Comparison of ENCODE assay signal across 14 cellular contexts in genomic region chr16:87834668-87835473, GRCh38. TPM values are rescaled to one million over a fixed set of nuclear protein-coding genes. Genes with fewer than 3 reads are reported as not detected.
DNase-seq lines count a peak whose midpoint lies in the region; FAIRE-seq and TF ChIP-seq lines count a peak whose summit lies in the region.
"Had no signal": no experiment of that assay in that cellular context is flagged by ENCODE, and none has a peak within 500 bp of the region (broad histone marks: within the 10 kb centered on the region; RNA-seq: fewer than 3 reads in every experiment).

No MANE protein-coding gene starts in this region.

- TF ChIP-seq CTCF in A673 (conservative IDR thresholded peaks at IDR 0.05; ENCODE audit: low read depth, low read length) (no peak), right atrium auricular region (IDR thresholded peaks at IDR 0.05) (no peak), neural progenitor cell (IDR thresholded peaks at IDR 0.05) (no peak), colonic mucosa (IDR thresholded peaks at IDR 0.05) (no peak), Calu3 (IDR thresholded peaks at IDR 0.05; ENCODE audit: unreplicated experiment) (no peak)

- H3K4me2 ChIP-seq in neural progenitor cell = no peak overlapping the region

- H3F3A ChIP-seq in neural progenitor cell (ENCODE audit: low read depth) = no peaks in the 10 kb centered on the region

- H3K4me3 Mint-ChIP-seq in neural progenitor cell (no peak overlapping the region), Calu3 (ENCODE audit: low read depth, unreplicated experiment) (no peak overlapping the region)
- H3K4me3 Mint-ChIP-seq: CD4-positive, alpha-beta memory T cell; IgD-negative memory B cell; natural killer cell treated with Interleukin-12 subunit alpha and Interleukin-12 subunit beta and Interleukin-15 and Interleukin-18, amount 100 ng/mL, for 72 hours had no signal

- H3K4me1 ChIP-seq in A673 (ENCODE audit: insufficient read depth, low read length, poor library complexity, severe bottlenecking) (peaks cover 68% of the 10 kb centered on the region), right atrium auricular region (peaks cover 0 to 20% of the 10 kb centered on the region in 2 donors), neural progenitor cell (peaks cover 10% of the 10 kb centered on the region), colonic mucosa (no peaks in the 10 kb centered on the region)

- H4K20me1 ChIP-seq in neural progenitor cell (ENCODE audit: low read depth) = peaks cover 3% of the 10 kb centered on the region

- CTCF ChIA-PET in A673 (lab: Charles Lee) (interaction anchor here (0.7 kb wide), 1 partner anchor 17 kb away, joined by 3 read pairs; no protein-coding TSS in a partner anchor), Calu3 (lab: Charles Lee) (interaction anchor here (2.0 kb wide), 1 partner anchor 28 kb away, joined by 5 read pairs; no protein-coding TSS in a partner anchor)

- H3K9me3 Mint-ChIP-seq in neural progenitor cell (no peaks in the 10 kb centered on the region), Calu3 (ENCODE audit: low read depth, unreplicated experiment) (no peaks in the 10 kb centered on the region)
- H3K9me3 Mint-ChIP-seq: CD4-positive, alpha-beta memory T cell; IgD-negative memory B cell; natural killer cell treated with Interleukin-12 subunit alpha and Interleukin-12 subunit beta and Interleukin-15 and Interleukin-18, amount 100 ng/mL, for 72 hours had no signal

- H3K9ac ChIP-seq in neural progenitor cell = no peak overlapping the region
- no peak overlapping the region for H3K9ac ChIP-seq in colonic mucosa (ENCODE audit: low read depth in 2 of 2, low read length in 2 of 2)

- BruUV-seq in A673 (replicated peaks; lab: Mats Ljungman, UMichigan) (no TSS peak), Calu3 (replicated peaks; lab: Mats Ljungman, UMichigan) (no TSS peak)

- H3K79me2 ChIP-seq in neural progenitor cell (ENCODE audit: low read depth) = no peaks in the 10 kb centered on the region

- H3K27ac Mint-ChIP-seq in neural progenitor cell (no peak overlapping the region), Calu3 (ENCODE audit: unreplicated experiment) (no peak overlapping the region)
- H3K27ac Mint-ChIP-seq: natural killer cell treated with Interleukin-12 subunit alpha and Interleukin-12 subunit beta and Interleukin-15 and Interleukin-18, amount 100 ng/mL, for 72 hours had no signal

- H3K36me3 ChIP-seq in A673 (ENCODE audit: insufficient read depth, low read length, poor library complexity, severe bottlenecking) = peaks cover 94% of the 10 kb centered on the region
- H3K36me3 ChIP-seq in right atrium auricular region = peaks cover 28% of the 10 kb centered on the region
- H3K36me3 ChIP-seq in neural progenitor cell = no peaks in the 10 kb centered on the region
- no peaks in the 10 kb centered on the region for H3K36me3 ChIP-seq in colonic mucosa
- H3K36me3 ChIP-seq: thoracic aorta had no signal

- H3K27ac ChIP-seq in A673 (ENCODE audit: low read depth, low read length, poor library complexity, severe bottlenecking) (peak overlapping the region; percentile 27), right atrium auricular region (peak overlapping the region; percentile 73 to 76), neural progenitor cell (no peak overlapping the region), colonic mucosa (no peak overlapping the region)
- H3K27ac ChIP-seq: thoracic aorta had no signal

- no peak overlapping the region for H2AFZ ChIP-seq in neural progenitor cell (replicated peaks)

- peaks cover 3% of the 10 kb centered on the region for H3K36me3 Mint-ChIP-seq in neural progenitor cell
- H3K36me3 Mint-ChIP-seq in Calu3 (ENCODE audit: insufficient read depth, unreplicated experiment) = peaks cover 100% of the 10 kb centered on the region
- H3K36me3 Mint-ChIP-seq: natural killer cell treated with Interleukin-12 subunit alpha and Interleukin-12 subunit beta and Interleukin-15 and Interleukin-18, amount 100 ng/mL, for 72 hours had no signal

- intact Hi-C loops in A673 (cut with micrococcal nuclease; ENCODE audit: unreplicated experiment) (loop anchor here (5.0 kb wide), 1 partner anchor 58 kb away; no protein-coding TSS in a partner anchor), colonic mucosa (cut with DNase I) (no loop called here), Calu3 (cut with micrococcal nuclease; ENCODE audit: unreplicated experiment) (no loop called here)

- H3K4me1 Mint-ChIP-seq in neural progenitor cell = peaks cover 12% of the 10 kb centered on the region
- H3K4me1 Mint-ChIP-seq in Calu3 (ENCODE audit: low read depth, unreplicated experiment) = no peaks in the 10 kb centered on the region
- H3K4me1 Mint-ChIP-seq: CD4-positive, alpha-beta memory T cell had no signal

- H3K9me3 ChIP-seq in A673 (ENCODE audit: low read depth, low read length, poor library complexity, severe bottlenecking) (no peaks in the 10 kb centered on the region), right atrium auricular region (no peaks in the 10 kb centered on the region), neural progenitor cell (ENCODE audit: low read depth) (no peaks in the 10 kb centered on the region), colonic mucosa (no peaks in the 10 kb centered on the region)
- H3K9me3 ChIP-seq: thoracic aorta had no signal

- POLR2A ChIA-PET in A673 (lab: Charles Lee; ENCODE audit: low non-redundant PET) = no interaction called here

- FAIRE-seq in HTR-8/SVneo (lab: Jason Lieb, UNC) = peak; percentile 87

- no peaks in the 10 kb centered on the region for H3K27me3 ChIP-seq in A673 (replicated peaks; ENCODE audit: insufficient read depth, low read depth, low read length, poor library complexity)
- H3K27me3 ChIP-seq in right atrium auricular region = no peaks in the 10 kb centered on the region
- no peaks in the 10 kb centered on the region for H3K27me3 ChIP-seq in neural progenitor cell
- no peaks in the 10 kb centered on the region for H3K27me3 ChIP-seq in colonic mucosa

- H3K27me3 Mint-ChIP-seq in neural progenitor cell (ENCODE audit: insufficient read depth, low read depth) = peaks cover 2% of the 10 kb centered on the region
- H3K27me3 Mint-ChIP-seq in Calu3 (ENCODE audit: unreplicated experiment) = no peaks in the 10 kb centered on the region
- H3K27me3 Mint-ChIP-seq: CD4-positive, alpha-beta memory T cell; IgD-negative memory B cell; natural killer cell treated with Interleukin-12 subunit alpha and Interleukin-12 subunit beta and Interleukin-15 and Interleukin-18, amount 100 ng/mL, for 72 hours had no signal

- peak; percentile 82 for DNase-seq in A673 (ENCODE audit: low spot score)
- no peak for DNase-seq in HTR-8/SVneo (ENCODE audit: insufficient read length, low spot score)
- DNase-seq in activated T-cell treated with anti-CD3 and anti-CD28 coated beads, Interleukin-2, amount 50 U/mL, for 1 hour = peak; percentile 29
- no peak for DNase-seq in right atrium auricular region (ENCODE audit: low spot score)
- DNase-seq in NOMO-1 treated with DMSO at 0.1 percent for 48 hours (lab: John Stamatoyannopoulos, UW; ENCODE audit: unreplicated experiment) = no peak
- DNase-seq in neural progenitor cell (ENCODE audit: low spot score) = no peak
- no peak for DNase-seq in colonic mucosa
- DNase-seq in Calu3 = no peak
- DNase-seq: effector memory CD4-positive, alpha-beta T cell; stimulated activated CD4-positive, alpha-beta T cell treated with anti-CD3 and anti-CD28 coated beads, Interleukin-1b, Interleukin-23, amount 100 ng/mL, for 48 hours had no signal

- H3K4me3 ChIP-seq in A673 (ENCODE audit: low read depth, low read length, poor library complexity, severe bottlenecking) (no peak overlapping the region), right atrium auricular region (no peak overlapping the region), neural progenitor cell (no peak overlapping the region), colonic mucosa (no peak overlapping the region)
- H3K4me3 ChIP-seq: thoracic aorta had no signal

RNA-seq across cellular contexts. Expression of gene SLC7A5, which starts 34.4 kb away (rescaled TPM):
- 324 and 371 TPM in 2 replicates for total RNA-seq in A673 (2021)
- 10 to 100 TPM in 1 of 2 donors, 1 to 10 TPM in 1; 5.8 to 12.8 TPM for total RNA-seq in right atrium auricular region
- 2.8 and 8.8 TPM in 2 replicates for total RNA-seq in neural progenitor cell (ENCODE audit: low replicate concordance)
- 10 to 100 TPM in 1 of 2 donors, 1 to 10 TPM in 1; 9.5 to 26.2 TPM for total RNA-seq in colonic mucosa
- total RNA-seq in Calu3 (2022) = 379 and 501 TPM in 2 replicates

Comparison
In these comparisons a context has a peak if more than half of its experiments do, and no peak if none do; other contexts are left out.
1. DNase-seq: peak in A673 (single experiment) and activated T-cell treated with anti-CD3 and anti-CD28 coated beads, Interleukin-2, amount 50 U/mL, for 1 hour (single experiment); none in HTR-8/SVneo (single experiment), right atrium auricular region (single experiment), NOMO-1 treated with DMSO at 0.1 percent for 48 hours (single experiment), neural progenitor cell (single experiment), colonic mucosa (single experiment) and Calu3 (single experiment).
2. H3K27ac ChIP-seq: peak in A673 (single experiment) and right atrium auricular region (2 of 2); none in neural progenitor cell (single experiment) and colonic mucosa (single experiment).
3. RNA of gene SLC7A5, which starts 34.4 kb away (total RNA-seq): 379 to 501 TPM in Calu3 and 324 to 371 TPM in A673; 9.5 to 26.2 TPM in colonic mucosa, 5.8 to 12.8 TPM in right atrium auricular region and 2.8 to 8.8 TPM in neural progenitor cell; every median in the first group is over 10 times any median in the second.